17 cellular contexts compared by ENCODE assay signal in genomic region chr4:143076723-143077122, GRCh38.
A peak's percentile ranks its signal among the peaks of the same experiment; 100 is the strongest.
DNase-seq lines count a peak whose midpoint lies in the region; ATAC-seq, FAIRE-seq and TF ChIP-seq lines count a peak whose summit lies in the region.
"Had no signal": no experiment of that assay in that cellular context is flagged by ENCODE, and none has a peak within 500 bp of the region (broad histone marks: within the 10 kb centered on the region; RNA-seq: fewer than 3 reads in every experiment).

No MANE protein-coding gene starts in this region.

- POLR2A ChIA-PET in HEK293 (lab: Yijun Ruan, JAX) = no interaction called here
- POLR2A ChIA-PET in H1 (lab: Charles Lee; ENCODE audit: partially characterized antibody) = no interaction called here

- no peaks in the 10 kb centered on the region for H3K23me2 ChIP-seq in H1 (ENCODE audit: low read depth, low read length)

- CTCF ChIA-PET in HEK293 (lab: Yijun Ruan, JAX) = no interaction called here
- CTCF ChIA-PET in H1 (lab: Charles Lee; ENCODE audit: partially characterized antibody) = interaction anchor here (0.6 to 1.1 kb wide), 4 partner anchors 8 to 92 kb away, joined by 3 to 4 read pairs (median 3); no protein-coding TSS in a partner anchor

- no peak overlapping the region for H2BK120ac ChIP-seq in H1 (replicated peaks; ENCODE audit: low read depth, low read length)

- no peaks in the 10 kb centered on the region for H3K79me2 ChIP-seq in H1 (ENCODE audit: control insufficient read depth in 1 of 2, insufficient read depth in 2 of 2, low read length in 2 of 2)

- no peak for ATAC-seq in GM18870 (IDR thresholded peaks at IDR 0.05; ENCODE audit: unreplicated experiment)
- ATAC-seq in HG03108 (IDR thresholded peaks at IDR 0.05; ENCODE audit: unreplicated experiment) = no peak
- ATAC-seq: GM12878 had no signal

- no peaks in the 10 kb centered on the region for H3K9me3 ChIP-seq in HEK293 (ENCODE audit: control insufficient read depth, insufficient read depth, low read depth, low read length)
- no peaks in the 10 kb centered on the region for H3K9me3 ChIP-seq in H1 (ENCODE audit: insufficient read depth in 2 of 2, low read depth in 1 of 2, low read length in 1 of 2)
- H3K9me3 ChIP-seq: HAP-1 had no signal

- H3K27ac ChIP-seq in HEK293 (ENCODE audit: extremely low read depth, low read depth, low read length) (no peak overlapping the region), H1 (ENCODE audit: low read depth, low read length) (no peak overlapping the region)
- H3K27ac ChIP-seq: BLaER1 treated with 17β-estradiol and CSF1 and Interleukin-3, amounts not matched to agents 10 nM and 100 nM had no signal

- DNase-seq in H1 (ENCODE audit: low read depth in 1 of 2, low spot score in 2 of 2) = no peak
- peak; percentile 33 for DNase-seq in left kidney (ENCODE audit: low read depth, low spot score)
- no peak for DNase-seq in anterior cingulate cortex (lab: John Stamatoyannopoulos, UW)
- no peak for DNase-seq in foreskin melanocyte
- DNase-seq: ACHN; Calu3; CD4-positive, CD25-positive, alpha-beta regulatory T cell; DMS 273 treated with DMSO at 0.1 percent for 48 hours; GOT3; HFFc6 had no signal

- no peak for TF ChIP-seq EP300 in H1 (IDR thresholded peaks at IDR 0.05; ENCODE audit: borderline replicate concordance in 1 of 2, low read depth in 2 of 2, low read length in 2 of 2)

- H2BK5ac ChIP-seq in H1 (ENCODE audit: low read depth, low read length) = no peak overlapping the region

- no peaks in the 10 kb centered on the region for H4K20me1 ChIP-seq in H1 (replicated peaks in 1 of 2; ENCODE audit: control insufficient read depth in 1 of 2, insufficient read depth in 2 of 2, low read length in 2 of 2)
- H4K20me1 ChIP-seq: BLaER1 treated with 17β-estradiol and CSF1 and Interleukin-3, amounts not matched to agents 10 nM and 100 nM had no signal

- H3K56ac ChIP-seq in H1 (replicated peaks; ENCODE audit: insufficient read length, low read depth, low read length) = no peak overlapping the region

- no peak overlapping the region for H3K23ac ChIP-seq in H1 (ENCODE audit: insufficient read length)

- H3K4me3 ChIP-seq in HEK293 (ENCODE audit: low read depth, low read length) (no peak overlapping the region), H1 (ENCODE audit: extremely low read depth in 1 of 4, insufficient read depth in 2 of 4, low read depth in 3 of 4, low read length in 4 of 4) (no peak overlapping the region)
- H3K4me3 ChIP-seq: BLaER1 treated with 17β-estradiol and CSF1 and Interleukin-3, amounts not matched to agents 10 nM and 100 nM; GM12878; HAP-1 had no signal

- no peak overlapping the region for H2BK20ac ChIP-seq in H1 (ENCODE audit: low read length)

- H4K91ac ChIP-seq in H1 (replicated peaks; ENCODE audit: insufficient read length, low read length) = no peak overlapping the region

- no peaks in the 10 kb centered on the region for H3K27me3 ChIP-seq in H1 (replicated peaks in 1 of 4; ENCODE audit: control insufficient read depth in 3 of 4, extremely low read depth in 1 of 4, insufficient read depth in 3 of 4, low read length in 3 of 4)
- H3K27me3 ChIP-seq: BLaER1 treated with 17β-estradiol and CSF1 and Interleukin-3, amounts not matched to agents 10 nM and 100 nM had no signal

- no peak overlapping the region for H3K4ac ChIP-seq in H1 (replicated peaks; ENCODE audit: insufficient read length, low read depth, low read length)

- no peaks in the 10 kb centered on the region for H3K36me3 ChIP-seq in HEK293 (ENCODE audit: control insufficient read depth in 2 of 2, insufficient read depth in 1 of 2, low read length in 2 of 2)
- no peaks in the 10 kb centered on the region for H3K36me3 ChIP-seq in H1 (ENCODE audit: control insufficient read depth in 2 of 4, insufficient read depth in 4 of 4, low read length in 3 of 4)
- H3K36me3 ChIP-seq: BLaER1 treated with 17β-estradiol and CSF1 and Interleukin-3, amounts not matched to agents 10 nM and 100 nM; HAP-1 had no signal

- peak overlapping the region; percentile 85 for H2AFZ ChIP-seq in H1 (ENCODE audit: low read length)

- H4K8ac ChIP-seq in H1 (ENCODE audit: extremely low read depth, insufficient read depth, low read length) = no peak overlapping the region

- no peak overlapping the region for H4K5ac ChIP-seq in H1 (ENCODE audit: insufficient read length, low read depth, low read length)

- no peak for TF ChIP-seq POLR2A in H1 (IDR thresholded peaks at IDR 0.05; ENCODE audit: control extremely low read depth in 1 of 2, low read depth in 2 of 2, low read length in 2 of 2)

- no peak overlapping the region for H3K9ac ChIP-seq in H1 (replicated peaks in 1 of 4; ENCODE audit: extremely low read depth in 1 of 4, low read depth in 3 of 4, low read length in 3 of 4)
- H3K9ac ChIP-seq: BLaER1 treated with 17β-estradiol and CSF1 and Interleukin-3, amounts not matched to agents 10 nM and 100 nM had no signal

- no peak overlapping the region for H2AK5ac ChIP-seq in H1 (ENCODE audit: low read depth, low read length)

- no peak overlapping the region for H2BK15ac ChIP-seq in H1 (ENCODE audit: low read length)

- H2BK12ac ChIP-seq in H1 (ENCODE audit: low read depth, low read length) = no peak overlapping the region

- no peak overlapping the region for H3K14ac ChIP-seq in H1 (ENCODE audit: insufficient read length)

- no peak overlapping the region for H3K4me2 ChIP-seq in H1 (ENCODE audit: insufficient read depth in 1 of 2, low read depth in 2 of 2, low read length in 2 of 2)
- H3K4me2 ChIP-seq: BLaER1 treated with 17β-estradiol and CSF1 and Interleukin-3, amounts not matched to agents 10 nM and 100 nM had no signal

- FAIRE-seq in H1 (lab: Jason Lieb, UNC) = no peak
- FAIRE-seq: GM12878, GM18507 had no signal

- 95% methylated on average over 4 of the region's 4 CpGs; no CpG with 5 or more reads in 1 of the 2 experiments for WGBS in H1 (ENCODE audit: extremely low coverage in 1 of 2, insufficient coverage in 1 of 2, insufficient read length in 1 of 2, insufficient replicate concordance in 2 of 2, low coverage in 1 of 2, low lambda C conversion rate in 2 of 2, missing lambda C conversion rate in 1 of 2), 2 experiments

- no peaks in the 10 kb centered on the region for H3K4me1 ChIP-seq in HEK293 (ENCODE audit: control insufficient read depth, insufficient read depth, low read length)
- H3K4me1 ChIP-seq in H1 (replicated peaks in 1 of 4; ENCODE audit: control insufficient read depth in 3 of 4, insufficient read depth in 4 of 4, low read length in 3 of 4) = no peaks in the 10 kb centered on the region
- H3K4me1 ChIP-seq: BLaER1 treated with 17β-estradiol and CSF1 and Interleukin-3, amounts not matched to agents 10 nM and 100 nM; HAP-1 had no signal

- TF ChIP-seq CTCF in HEK293 (tag by site-specific recombination; IDR thresholded peaks at IDR 0.05) (no peak), H1 (IDR thresholded peaks at IDR 0.05; ENCODE audit: control extremely low read depth in 1 of 3, insufficient read depth in 1 of 3, low read depth in 1 of 3, low read length in 3 of 3) (no peak)

- TF ChIP-seq RAD21 in H1 (IDR thresholded peaks at IDR 0.05 in 1 of 2, conservative IDR thresholded peaks at IDR 0.05 in 1 of 2; ENCODE audit: low read depth in 2 of 2, low read length in 2 of 2) = no peak

- H3K18ac ChIP-seq in H1 (ENCODE audit: extremely low read depth, low read length) = no peak overlapping the region

- H3K79me1 ChIP-seq in H1 (ENCODE audit: low read depth, low read length) = no peaks in the 10 kb centered on the region

TF ChIP-seq in H1, 55 proteins besides CTCF, POLR2A, EP300 and RAD21:
- TF ChIP-seq ZNF274 (IDR thresholded peaks at IDR 0.05; ENCODE audit: borderline replicate concordance, extremely low read depth, low read length) (no peak), CBX5 (IDR thresholded peaks at IDR 0.05; ENCODE audit: low read depth, low read length) (no peak), NRF1 (IDR thresholded peaks at IDR 0.05; ENCODE audit: low read depth, low read length) (no peak), POU5F1 (IDR thresholded peaks at IDR 0.05; ENCODE audit: low read depth, low read length) (no peak), POLR2AphosphoS5 (IDR thresholded peaks at IDR 0.05; ENCODE audit: low read depth, low read length) (no peak), BCL11A (IDR thresholded peaks at IDR 0.05; ENCODE audit: low read depth in 2 of 2, low read length in 2 of 2) (no peak)
- TF ChIP-seq, protein P1, sequence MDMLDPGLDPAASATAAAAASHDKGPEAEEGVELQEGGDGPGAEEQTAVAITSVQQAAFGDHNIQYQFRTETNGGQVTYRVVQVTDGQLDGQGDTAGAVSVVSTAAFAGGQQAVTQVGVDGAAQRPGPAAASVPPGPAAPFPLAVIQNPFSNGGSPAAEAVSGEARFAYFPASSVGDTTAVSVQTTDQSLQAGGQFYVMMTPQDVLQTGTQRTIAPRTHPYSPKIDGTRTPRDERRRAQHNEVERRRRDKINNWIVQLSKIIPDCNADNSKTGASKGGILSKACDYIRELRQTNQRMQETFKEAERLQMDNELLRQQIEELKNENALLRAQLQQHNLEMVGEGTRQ (IDR thresholded peaks at IDR 0.05; ENCODE audit: low read length) = no peak
